8 cellular contexts compared by ENCODE assay signal in the genomic region with DNA sequence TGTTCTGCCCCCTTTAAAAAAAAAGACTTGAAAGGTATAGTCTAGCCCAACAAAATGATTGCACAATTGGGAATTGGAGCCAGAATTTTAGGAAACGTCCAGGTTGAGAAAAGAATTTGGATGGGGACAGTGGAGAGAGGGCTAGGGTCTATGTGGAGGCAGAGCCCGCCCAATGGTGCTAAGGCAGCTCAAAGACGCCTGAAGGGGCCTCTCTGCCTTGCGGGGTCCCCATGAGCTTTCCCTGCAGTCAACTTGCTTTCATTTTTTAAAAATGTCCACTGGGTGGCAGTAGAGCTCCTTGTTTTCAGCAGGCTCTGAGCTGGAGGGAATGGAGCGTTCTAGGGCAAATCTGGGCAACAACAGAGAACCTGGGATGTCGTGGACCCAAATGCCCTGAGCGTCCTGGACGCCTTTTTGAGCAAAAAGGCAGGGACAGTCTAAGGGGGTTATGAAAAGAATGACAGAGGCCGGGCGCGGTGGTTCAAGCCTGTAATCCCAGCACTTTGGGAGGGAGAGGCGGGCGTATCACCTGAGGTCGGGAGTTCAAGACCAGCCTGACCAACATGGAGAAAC. TPM values are rescaled to one million over a fixed set of nuclear protein-coding genes. Genes with fewer than 3 reads are reported as not detected.
A peak's percentile ranks its signal among the peaks of the same experiment; 100 is the strongest.
DNase-seq lines count a peak whose midpoint lies in the region; ATAC-seq and TF ChIP-seq lines count a peak whose summit lies in the region.

No MANE protein-coding gene starts in this region.

- H3K27ac ChIP-seq in WERI-Rb-1 = no peak overlapping the region

- H3K9me3 ChIP-seq in WERI-Rb-1 (ENCODE audit: severe bottlenecking) = no peaks in the 10 kb centered on the region

- H3K27me3 ChIP-seq in WERI-Rb-1 (ENCODE audit: insufficient read depth, low read depth, severe bottlenecking) = no peaks in the 10 kb centered on the region
- peaks cover 13% of the 10 kb centered on the region for H3K27me3 ChIP-seq in kidney epithelial cell (ENCODE audit: control insufficient read depth, insufficient read depth, low read length)

- H3K36me3 ChIP-seq in WERI-Rb-1 (peaks cover 1% of the 10 kb centered on the region; the same call in 1 of the 2 replicates), kidney epithelial cell (ENCODE audit: control insufficient read depth, insufficient read depth, low read length) (peaks cover 1% of the 10 kb centered on the region)

- H3K4me3 ChIP-seq in WERI-Rb-1 (ENCODE audit: low read depth, low read length) (no peak overlapping the region), kidney epithelial cell (ENCODE audit: low read depth, low read length) (no peak overlapping the region)

- peak; percentile 85 for DNase-seq in G401 (ENCODE audit: low spot score)
- DNase-seq in NCI-H2227 treated with DMSO at 0.1 percent for 48 hours (lab: John Stamatoyannopoulos, UW) = peak; percentile 84
- DNase-seq in WERI-Rb-1 = peak; percentile 62
- peak; percentile 65 for DNase-seq in central memory CD4-positive, alpha-beta T cell
- DNase-seq in kidney epithelial cell (ENCODE audit: low read depth) = peak; percentile 45
- peak; percentile 11 to 54 for DNase-seq in stimulated activated CD4-positive, alpha-beta T cell treated with anti-CD3 and anti-CD28 coated beads, Interleukin-1b, Interleukin-23, amount 100 ng/mL, for 4 hours (ENCODE audit: low read depth in 2 of 2)

- ATAC-seq in HG02852 (IDR thresholded peaks at IDR 0.05; ENCODE audit: unreplicated experiment) (peak; percentile 59), HG02763 (IDR thresholded peaks at IDR 0.05; ENCODE audit: unreplicated experiment) (no peak)

- TF ChIP-seq CTCF in WERI-Rb-1 (IDR thresholded peaks at IDR 0.05; ENCODE audit: low read depth, low read length) (peak; percentile 60), kidney epithelial cell (IDR thresholded peaks at IDR 0.05; ENCODE audit: insufficient read depth, low read length, poor library complexity, severe bottlenecking) (peak; percentile 56)

- in situ Hi-C loops in G401 (cut with HindIII; ENCODE audit: low sequenced_read_pairs) = no loop called here

RNA-seq across cellular contexts. Expression of a gene that starts 40.2 kb away (rescaled TPM):
- 232 and 273 TPM in 2 replicates for total RNA-seq in G401 (2014; rRNA removed; shearing (Covaris generic))
- 144 and 148 TPM in 2 replicates for total RNA-seq in kidney epithelial cell

Comparison
In these comparisons a context has a peak if more than half of its experiments do, and no peak if none do; other contexts are left out.
1. DNase-seq: peak in every context shown above with its lines; median percentile 85 in G401; 84 in NCI-H2227 treated with DMSO at 0.1 percent for 48 hours; 65 in central memory CD4-positive, alpha-beta T cell; 62 in WERI-Rb-1; 45 in kidney epithelial cell; 32 in stimulated activated CD4-positive, alpha-beta T cell treated with anti-CD3 and anti-CD28 coated beads, Interleukin-1b, Interleukin-23, amount 100 ng/mL, for 4 hours.